Comparison of ENCODE assay signal across 25 cellular contexts in the genomic region with DNA sequence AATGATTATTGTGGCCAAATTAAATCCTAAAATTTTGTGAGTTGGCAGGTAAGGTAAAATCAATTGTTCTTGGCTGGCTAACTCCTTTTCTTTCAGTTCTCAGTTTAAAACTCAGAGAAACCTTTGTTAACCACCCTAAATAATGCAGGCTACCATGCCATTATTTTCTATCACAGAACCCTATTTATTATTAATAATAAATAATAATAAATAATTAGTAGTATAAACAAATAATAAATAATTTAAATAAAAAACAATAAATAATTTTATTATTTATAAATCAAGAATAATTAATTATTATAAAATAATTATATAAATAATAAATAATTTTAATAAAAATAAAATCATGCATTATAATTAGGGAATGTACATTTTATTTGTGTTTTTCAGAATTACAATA.
"Had no signal": no experiment of that assay in that cellular context is flagged by ENCODE, and none has a peak within 500 bp of the region (broad histone marks: within the 10 kb centered on the region; RNA-seq: fewer than 3 reads in every experiment).

No MANE protein-coding gene starts in this region.

- H3K27me3 ChIP-seq: heart right ventricle, suprapubic skin, transverse colon, upper lobe of right lung, uterus had no signal

- H3K27ac Mint-ChIP-seq: immature natural killer cell; naive thymus-derived CD8-positive, alpha-beta T cell; stimulated activated naive B cell treated with anti-CD40 and anti-IgM and Interleukin-4, amounts not matched to agents 10 μg/mL and 1 μg/mL and 100 μg/mL, for 72 hours; stimulated activated naive CD8-positive, alpha-beta T cell treated with anti-CD3 and anti-CD28 coated beads, Interleukin-15, Interleukin-2, amounts not matched to agents 100 ng/mL and 50 ng/mL, for 24 hours had no signal

- H3K36me3 ChIP-seq: heart right ventricle, lower lobe of right lung, suprapubic skin, transverse colon, upper lobe of right lung, uterus had no signal

- H3K4me1 ChIP-seq: lower lobe of right lung, suprapubic skin, upper lobe of right lung, uterus had no signal

- H3K9me3 ChIP-seq: heart right ventricle, lower lobe of right lung, psoas muscle, suprapubic skin, transverse colon, upper lobe of right lung, uterus had no signal

- H3K4me3 ChIP-seq: heart right ventricle, lower lobe of right lung, psoas muscle, skin epidermis, suprapubic skin, transverse colon, upper lobe of right lung, uterus had no signal

- H3K9me3 Mint-ChIP-seq: naive thymus-derived CD8-positive, alpha-beta T cell; nephron progenitor cell; stimulated activated naive CD8-positive, alpha-beta T cell treated with anti-CD3 and anti-CD28 coated beads, Interleukin-15, Interleukin-2, amounts not matched to agents 100 ng/mL and 50 ng/mL, for 24 hours had no signal

- H3K4me1 Mint-ChIP-seq: immature natural killer cell; naive thymus-derived CD8-positive, alpha-beta T cell had no signal

- H3K27ac ChIP-seq: lower lobe of right lung, psoas muscle, suprapubic skin, transverse colon, upper lobe of right lung had no signal

- DNase-seq: dermis blood vessel endothelial cell; effector memory CD4-positive, alpha-beta T cell; foreskin fibroblast; glutamatergic neuron; heart right ventricle; hippocampal formation; immature natural killer cell; islet precursor cell; left ventricle myocardium superior; lower lobe of right lung; naive thymus-derived CD8-positive, alpha-beta T cell; nephron progenitor cell; nucleus accumbens; posterior cingulate gyrus; psoas muscle; right cardiac atrium; stimulated activated CD4-positive, alpha-beta T cell treated with anti-CD3 and anti-CD28 coated beads, Interleukin-15, amount 100 ng/mL, for 24 hours; stimulated activated CD4-positive, alpha-beta T cell treated with anti-CD3 and anti-CD28 coated beads, Interleukin-2, amount 100 ng/mL, for 48 hours; stimulated activated naive B cell treated with anti-CD40 and anti-IgM and Interleukin-4, amounts not matched to agents 10 μg/mL and 1 μg/mL and 100 μg/mL, for 72 hours; transverse colon; upper lobe of right lung; uterus had no signal

- H3K4me3 Mint-ChIP-seq: immature natural killer cell; naive thymus-derived CD8-positive, alpha-beta T cell; stimulated activated naive B cell treated with anti-CD40 and anti-IgM and Interleukin-4, amounts not matched to agents 10 μg/mL and 1 μg/mL and 100 μg/mL, for 72 hours; stimulated activated naive CD8-positive, alpha-beta T cell treated with anti-CD3 and anti-CD28 coated beads, Interleukin-15, Interleukin-2, amounts not matched to agents 100 ng/mL and 50 ng/mL, for 24 hours had no signal

- H3K36me3 Mint-ChIP-seq: immature natural killer cell; naive thymus-derived CD8-positive, alpha-beta T cell; stimulated activated naive B cell treated with anti-CD40 and anti-IgM and Interleukin-4, amounts not matched to agents 10 μg/mL and 1 μg/mL and 100 μg/mL, for 72 hours had no signal

- H3K27me3 Mint-ChIP-seq: naive thymus-derived CD8-positive, alpha-beta T cell; stimulated activated naive B cell treated with anti-CD40 and anti-IgM and Interleukin-4, amounts not matched to agents 10 μg/mL and 1 μg/mL and 100 μg/mL, for 72 hours; stimulated activated naive CD8-positive, alpha-beta T cell treated with anti-CD3 and anti-CD28 coated beads, Interleukin-15, Interleukin-2, amounts not matched to agents 100 ng/mL and 50 ng/mL, for 24 hours had no signal

- ATAC-seq: heart right ventricle; left ventricle myocardium superior; lower lobe of right lung; naive thymus-derived CD8-positive, alpha-beta T cell; psoas muscle; right cardiac atrium; stimulated activated naive B cell treated with anti-CD40 and anti-IgM and Interleukin-4, amounts not matched to agents 10 μg/mL and 1 μg/mL and 100 μg/mL, for 72 hours; upper lobe of right lung had no signal
